8 cellular contexts compared by ENCODE assay signal in genomic region chr17:64024781-64025731, GRCh38.
DNase-seq lines count a peak whose midpoint lies in the region; ATAC-seq and TF ChIP-seq lines count a peak whose summit lies in the region.

No MANE protein-coding gene starts in this region.

- CTCF ChIA-PET in RWPE1 (lab: Yijun Ruan, JAX), result interaction anchor here (0.6 to 7.2 kb wide), 10 partner anchors 8 to 138 kb away, joined by 3 to 103 read pairs (median 3); partner anchors contain the start of gene ERN1

- ATAC-seq in stimulated activated memory B cell treated with anti-CD40 and anti-IgM and Interleukin-4, amounts not matched to agents 10 μg/mL and 1 μg/mL and 100 μg/mL, for 72 hours, result no peak
- ATAC-seq in HG02759 (IDR thresholded peaks at IDR 0.05; ENCODE audit: unreplicated experiment) (no peak), GM19351 (IDR thresholded peaks at IDR 0.05; ENCODE audit: unreplicated experiment) (no peak)

- no peaks in the 10 kb centered on the region for H3K9me3 ChIP-seq in KOPT-K1 (ENCODE audit: insufficient read depth, low read length, poor library complexity, severe bottlenecking)

- H3K27ac Mint-ChIP-seq in stimulated activated memory B cell treated with anti-CD40 and anti-IgM and Interleukin-4, amounts not matched to agents 10 μg/mL and 1 μg/mL and 100 μg/mL, for 72 hours, result peak overlapping the region; percentile 64

- H3K4me1 Mint-ChIP-seq in stimulated activated memory B cell treated with anti-CD40 and anti-IgM and Interleukin-4, amounts not matched to agents 10 μg/mL and 1 μg/mL and 100 μg/mL, for 72 hours, result peaks cover 29% of the 10 kb centered on the region

- H3K27ac ChIP-seq in KOPT-K1 (ENCODE audit: low read depth, low read length, poor library complexity, severe bottlenecking) (peak overlapping the region; percentile 95), RWPE1 (no peak overlapping the region)

- peak; percentile 19 to 20 for DNase-seq in activated CD8-positive, alpha-beta memory T cell treated with anti-CD3 and anti-CD28 coated beads for 4 hours (ENCODE audit: low read depth in 2 of 2)
- DNase-seq in fibroblast of mammary gland (ENCODE audit: low read depth) (peak; percentile 19), RWPE1 (ENCODE audit: low spot score) (no peak)
- no peak for DNase-seq in NK-92 treated with Interleukin-12 subunit alpha and Interleukin-12 subunit beta, amount 100 ng/mL, for 24 hours (lab: John Stamatoyannopoulos, UW)

- no peaks in the 10 kb centered on the region for H3K36me3 Mint-ChIP-seq in stimulated activated memory B cell treated with anti-CD40 and anti-IgM and Interleukin-4, amounts not matched to agents 10 μg/mL and 1 μg/mL and 100 μg/mL, for 72 hours

- POLR2A ChIA-PET in RWPE1 (lab: Yijun Ruan, JAX; ENCODE audit: low non-redundant PET), result no interaction called here

- H3K36me3 ChIP-seq in KOPT-K1 (ENCODE audit: insufficient read depth, low read length), result no peaks in the 10 kb centered on the region

- no peaks in the 10 kb centered on the region for H3K27me3 Mint-ChIP-seq in stimulated activated memory B cell treated with anti-CD40 and anti-IgM and Interleukin-4, amounts not matched to agents 10 μg/mL and 1 μg/mL and 100 μg/mL, for 72 hours

- no peak overlapping the region for H3K4me3 Mint-ChIP-seq in stimulated activated memory B cell treated with anti-CD40 and anti-IgM and Interleukin-4, amounts not matched to agents 10 μg/mL and 1 μg/mL and 100 μg/mL, for 72 hours

- no peak overlapping the region for H3K4me3 ChIP-seq in fibroblast of mammary gland (ENCODE audit: control insufficient read depth, low read depth, low read length)

- TF ChIP-seq CTCF in fibroblast of mammary gland (conservative IDR thresholded peaks at IDR 0.05; ENCODE audit: control insufficient read depth, insufficient read depth, low read depth, low read length), result no peak
- TF ChIP-seq CTCF in RWPE1 (conservative IDR thresholded peaks at IDR 0.05; ENCODE audit: low read depth), result no peak

- no peaks in the 10 kb centered on the region for H3K9me3 Mint-ChIP-seq in stimulated activated memory B cell treated with anti-CD40 and anti-IgM and Interleukin-4, amounts not matched to agents 10 μg/mL and 1 μg/mL and 100 μg/mL, for 72 hours

Comparison
In these comparisons a context has a peak if more than half of its experiments do, and no peak if none do; other contexts are left out.
1. DNase-seq: peak in activated CD8-positive, alpha-beta memory T cell treated with anti-CD3 and anti-CD28 coated beads for 4 hours (2 of 2) and fibroblast of mammary gland (single experiment); none in RWPE1 (single experiment) and NK-92 treated with Interleukin-12 subunit alpha and Interleukin-12 subunit beta, amount 100 ng/mL, for 24 hours (single experiment).